8 cellular contexts compared by ENCODE assay signal in genomic region chr7:129298268-129298893, GRCh38.
A peak's percentile ranks its signal among the peaks of the same experiment; 100 is the strongest.
DNase-seq lines count a peak whose midpoint lies in the region; ATAC-seq, FAIRE-seq and TF ChIP-seq lines count a peak whose summit lies in the region.

No MANE protein-coding gene starts in this region.

- H4K20me1 ChIP-seq in DND-41 (ENCODE audit: insufficient read depth, low read length) = no peaks in the 10 kb centered on the region
- H4K20me1 ChIP-seq in Karpas-422 (ENCODE audit: insufficient read depth, low read depth, low read length) = no peaks in the 10 kb centered on the region
- H4K20me1 ChIP-seq in SU-DHL-6 (ENCODE audit: low read depth, low read length) = no peaks in the 10 kb centered on the region

- no peak overlapping the region for H2AFZ ChIP-seq in DND-41 (ENCODE audit: low read depth, low read length)
- no peak overlapping the region for H2AFZ ChIP-seq in Karpas-422 (ENCODE audit: low read length)
- no peak overlapping the region for H2AFZ ChIP-seq in SU-DHL-6 (ENCODE audit: low read depth, low read length, severe bottlenecking)

- no peaks in the 10 kb centered on the region for H3F3A ChIP-seq in SU-DHL-6 (ENCODE audit: insufficient read depth)

- H3K79me2 ChIP-seq in DND-41 (ENCODE audit: insufficient read depth, low read length) (no peaks in the 10 kb centered on the region), Karpas-422 (ENCODE audit: low read length) (no peaks in the 10 kb centered on the region), SU-DHL-6 (ENCODE audit: insufficient read depth, low read length) (no peaks in the 10 kb centered on the region)

- TF ChIP-seq POLR2A in body of pancreas (IDR thresholded peaks at IDR 0.05) = no peak

- peak; percentile 80 for FAIRE-seq in kidney (lab: Jason Lieb, UNC)

- H3K4me2 ChIP-seq in DND-41 (ENCODE audit: insufficient read depth, low read length) (no peak overlapping the region), Karpas-422 (ENCODE audit: low read depth, low read length, poor library complexity, severe bottlenecking) (no peak overlapping the region), SU-DHL-6 (ENCODE audit: low read depth, low read length, poor library complexity, severe bottlenecking) (no peak overlapping the region)

- 26 to 31% methylated on average over 3 of the region's 3 CpGs for WGBS in body of pancreas, 2 donors

- H3K9me2 ChIP-seq in Karpas-422 (replicated peaks; ENCODE audit: insufficient read depth, low read length) (no peaks in the 10 kb centered on the region), SU-DHL-6 (replicated peaks; ENCODE audit: insufficient read depth, low read length) (no peaks in the 10 kb centered on the region)

- H3K9ac ChIP-seq in DND-41 (ENCODE audit: low read depth, low read length) (no peak overlapping the region), Karpas-422 (ENCODE audit: low read length) (no peak overlapping the region), SU-DHL-6 (ENCODE audit: low read length) (no peak overlapping the region), kidney (ENCODE audit: low read length in 2 of 2) (no peak overlapping the region)

- H3K4me3 ChIP-seq in DND-41 (ENCODE audit: low read depth in 1 of 2, low read length in 2 of 2) (no peak overlapping the region), Karpas-422 (ENCODE audit: low read length) (no peak overlapping the region), SU-DHL-6 (ENCODE audit: insufficient read depth, low read length, poor library complexity, severe bottlenecking) (no peak overlapping the region), body of pancreas (no peak overlapping the region), kidney (ENCODE audit: low read length in 2 of 2) (no peak overlapping the region)

- intact Hi-C loops in body of pancreas (cut with DNase I) = loop anchor here (5.0 kb wide), 1 partner anchor 81 kb away; no protein-coding TSS in a partner anchor
- intact Hi-C loops in kidney (cut with DNase I) = loop anchor here (10.0 kb wide), 1 partner anchor 74 kb away; the partner anchor contains the start of gene AHCYL2

- DNase-seq in DND-41 (peak; percentile 60), Karpas-422 (peak; percentile 73), body of pancreas (peak; percentile 47 to 76 (median 65)), kidney (no peak)
- DNase-seq in stimulated activated CD4-positive, alpha-beta T cell treated with anti-CD3 and anti-CD28 coated beads, TNF-alpha, amount 100 ng/mL, for 48 hours (ENCODE audit: low read depth in 3 of 3) = peak in 2 of 3 donors; percentile 3 to 27

- no peaks in the 10 kb centered on the region for H3K36me3 ChIP-seq in DND-41 (ENCODE audit: insufficient read depth, low read length)
- no peaks in the 10 kb centered on the region for H3K36me3 ChIP-seq in Karpas-422 (ENCODE audit: insufficient read depth, low read length)
- no peaks in the 10 kb centered on the region for H3K36me3 ChIP-seq in SU-DHL-6 (ENCODE audit: low read length)
- no peaks in the 10 kb centered on the region for H3K36me3 ChIP-seq in body of pancreas (replicated peaks in 1 of 2; ENCODE audit: insufficient read depth in 1 of 2, low read depth in 2 of 2)
- H3K36me3 ChIP-seq in kidney (ENCODE audit: control insufficient read depth in 1 of 2, insufficient read depth in 2 of 2, low read length in 2 of 2) = no peaks in the 10 kb centered on the region

- peak; percentile 92 for TF ChIP-seq CTCF in DND-41 (IDR thresholded peaks at IDR 0.05; ENCODE audit: borderline replicate concordance, extremely low read depth, low read length, poor library complexity, severe bottlenecking)
- TF ChIP-seq CTCF in SU-DHL-6 (IDR thresholded peaks at IDR 0.05; ENCODE audit: insufficient read depth, low read length, poor library complexity, severe bottlenecking) = peak; percentile 71
- TF ChIP-seq CTCF in body of pancreas (IDR thresholded peaks at IDR 0.05) = peak in 6 of 7 experiments; percentile 60 to 72 (median 66)
- TF ChIP-seq CTCF in kidney (IDR thresholded peaks at IDR 0.05; ENCODE audit: borderline replicate concordance, extremely low read depth, insufficient read depth) = peak; percentile 81

- H3K4me1 ChIP-seq in DND-41 (ENCODE audit: insufficient read depth, low read length) (no peaks in the 10 kb centered on the region), Karpas-422 (ENCODE audit: low read length) (no peaks in the 10 kb centered on the region), body of pancreas (peaks cover 18% of the 10 kb centered on the region), kidney (ENCODE audit: control insufficient read depth in 1 of 2, insufficient read depth in 1 of 2, low read depth in 1 of 2, low read length in 2 of 2) (peaks cover 0 to 3% of the 10 kb centered on the region in 2 donors)

- H3K9me3 ChIP-seq in DND-41 (ENCODE audit: insufficient read depth, low read length, severe bottlenecking) (no peaks in the 10 kb centered on the region), Karpas-422 (ENCODE audit: low read length) (no peaks in the 10 kb centered on the region), SU-DHL-6 (ENCODE audit: insufficient read depth, low read length) (no peaks in the 10 kb centered on the region), body of pancreas (no peaks in the 10 kb centered on the region), kidney (ENCODE audit: control insufficient read depth in 1 of 2, low read length in 2 of 2) (no peaks in the 10 kb centered on the region)

- ATAC-seq in DND-41 (ENCODE audit: insufficient read depth, low read depth) = peak; percentile 57; the same call in 2 of the 3 replicates
- peak; percentile 48 for ATAC-seq in body of pancreas
- ATAC-seq in GM19023 (IDR thresholded peaks at IDR 0.05; ENCODE audit: unreplicated experiment) = no peak
- ATAC-seq in GM21528 (IDR thresholded peaks at IDR 0.05; ENCODE audit: low FRiP score, unreplicated experiment) = no peak

- no peaks in the 10 kb centered on the region for H3K27me3 ChIP-seq in DND-41 (ENCODE audit: insufficient read depth, low read length, poor library complexity)
- no peaks in the 10 kb centered on the region for H3K27me3 ChIP-seq in Karpas-422 (ENCODE audit: low read length)
- H3K27me3 ChIP-seq in SU-DHL-6 (ENCODE audit: low read length) = no peaks in the 10 kb centered on the region
- no peaks in the 10 kb centered on the region for H3K27me3 ChIP-seq in body of pancreas

- no peak overlapping the region for H3K27ac ChIP-seq in DND-41 (ENCODE audit: low read length)
- H3K27ac ChIP-seq in Karpas-422 (ENCODE audit: low read length) = no peak overlapping the region
- no peak overlapping the region for H3K27ac ChIP-seq in SU-DHL-6 (ENCODE audit: low read depth, low read length)
- H3K27ac ChIP-seq in body of pancreas = no peak overlapping the region
- H3K27ac ChIP-seq in kidney (ENCODE audit: low read depth in 2 of 2, low read length in 2 of 2) = no peak overlapping the region

Comparison
In these comparisons a context has a peak if more than half of its experiments do, and no peak if none do; other contexts are left out.
1. ATAC-seq: peak in DND-41 (single experiment) and body of pancreas (single experiment); none in GM19023 (single experiment) and GM21528 (single experiment).
2. Peak in every context shown above with its lines, with median percentiles within 50 percentile points of each other: CTCF ChIP-seq.